In the genomic region with DNA sequence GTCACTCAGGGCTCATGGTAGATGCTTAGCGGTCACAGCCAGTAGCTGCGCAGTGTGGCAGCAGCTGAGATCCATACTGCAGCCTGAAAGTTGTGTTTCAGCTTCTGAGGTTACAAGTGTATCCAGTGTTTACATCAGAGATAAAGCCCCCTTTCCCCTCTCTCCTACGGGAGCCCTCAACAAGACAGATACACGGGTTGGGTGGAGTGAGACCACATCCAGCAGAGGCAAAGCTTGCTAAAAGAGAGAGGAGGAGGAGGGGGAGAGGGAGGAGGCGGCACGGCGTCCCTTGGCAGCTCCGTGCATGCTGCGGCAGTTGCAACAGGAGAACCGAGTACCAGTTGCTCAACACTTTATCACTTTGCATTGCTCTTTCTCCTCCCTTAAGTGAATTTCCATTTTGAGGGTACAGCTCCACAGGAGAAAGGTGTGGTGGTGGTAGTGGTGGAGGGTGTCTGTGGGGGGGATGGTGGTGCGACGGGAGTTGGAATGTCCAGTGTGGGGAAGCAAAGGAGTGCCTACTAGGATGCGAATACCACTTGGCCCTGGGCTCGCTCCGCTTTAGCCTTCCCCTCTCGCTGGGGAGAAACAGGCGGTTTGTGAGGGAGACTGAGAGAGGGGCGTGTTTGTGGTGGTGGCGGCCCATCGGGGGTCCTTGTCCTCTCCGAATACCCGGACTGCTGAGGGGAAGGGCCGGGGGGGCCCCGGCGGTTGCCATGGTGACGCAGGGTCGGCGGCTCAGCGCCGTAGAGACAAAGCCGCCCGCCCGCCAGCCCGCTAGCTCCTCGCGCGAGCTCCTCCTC, we compare ENCODE assay signal across 8 cellular contexts. TPM values are rescaled to one million over a fixed set of nuclear protein-coding genes. Genes with fewer than 3 reads are reported as not detected.
DNase-seq lines count a peak whose midpoint lies in the region; ATAC-seq and TF ChIP-seq lines count a peak whose summit lies in the region.

No MANE protein-coding gene starts in this region.

- no peaks in the 10 kb centered on the region for H3K36me3 ChIP-seq in osteoblast (ENCODE audit: insufficient read depth, low read length)

- peak overlapping the region; percentile 77 for H3K4me3 Mint-ChIP-seq in activated T-cell treated with anti-CD3 and anti-CD28 coated beads, Interleukin-2, amount 50 U/mL, for 4 hours

- no peaks in the 10 kb centered on the region for H3K9me3 Mint-ChIP-seq in activated T-cell treated with anti-CD3 and anti-CD28 coated beads, Interleukin-2, amount 50 U/mL, for 4 hours

- H2AFZ ChIP-seq in osteoblast (ENCODE audit: low read length): peak overlapping the region; percentile 94

- no peaks in the 10 kb centered on the region for H4K20me1 ChIP-seq in osteoblast (ENCODE audit: insufficient read depth, low read length)

- H3K9me3 ChIP-seq in osteoblast (ENCODE audit: low read depth, low read length): no peaks in the 10 kb centered on the region

- H3K27me3 ChIP-seq in osteoblast (ENCODE audit: insufficient read depth, low read length): peaks cover 30% of the 10 kb centered on the region

- H3K4me1 ChIP-seq in osteoblast (ENCODE audit: insufficient read depth, low read length): peaks cover 14% of the 10 kb centered on the region

- peaks cover 61% of the 10 kb centered on the region for H3K27me3 Mint-ChIP-seq in activated T-cell treated with anti-CD3 and anti-CD28 coated beads, Interleukin-2, amount 50 U/mL, for 4 hours (ENCODE audit: low read depth)

- H3K79me2 ChIP-seq in osteoblast (ENCODE audit: insufficient read depth, low read length): no peaks in the 10 kb centered on the region

- peak; percentile 32 for DNase-seq in 8988T
- peak; percentile 21 for DNase-seq in GM04503 (ENCODE audit: low read depth)
- DNase-seq in NCI-H2227 (lab: John Stamatoyannopoulos, UW; ENCODE audit: unreplicated experiment): peak; percentile 92
- peak; percentile 29 for DNase-seq in activated T-cell treated with anti-CD3 and anti-CD28 coated beads, Interleukin-2, amount 50 U/mL, for 4 hours
- peak; percentile 53 for DNase-seq in fibroblast of villous mesenchyme (ENCODE audit: low read depth)
- no peak for DNase-seq in osteoblast (ENCODE audit: insufficient read length, low spot score, missing footprints)

- ATAC-seq in activated T-cell treated with anti-CD3 and anti-CD28 coated beads, Interleukin-2, amount 50 U/mL, for 4 hours: peak; percentile 93 to 96
- no peak for ATAC-seq in HG03196 (IDR thresholded peaks at IDR 0.05; ENCODE audit: unreplicated experiment)
- no peak for ATAC-seq in HG03135 (IDR thresholded peaks at IDR 0.05; ENCODE audit: unreplicated experiment)

- peak overlapping the region; percentile 28 for H3K27ac ChIP-seq in osteoblast (ENCODE audit: low read depth, low read length)

- TF ChIP-seq CTCF in fibroblast of villous mesenchyme (IDR thresholded peaks at IDR 0.05; ENCODE audit: insufficient read depth, low read depth, low read length): no peak
- TF ChIP-seq CTCF in osteoblast (IDR thresholded peaks at IDR 0.05; ENCODE audit: extremely low read depth, low read depth, low read length): no peak

- peaks cover 14% of the 10 kb centered on the region for H3K4me1 Mint-ChIP-seq in activated T-cell treated with anti-CD3 and anti-CD28 coated beads, Interleukin-2, amount 50 U/mL, for 4 hours (ENCODE audit: low read depth)

- H3K36me3 Mint-ChIP-seq in activated T-cell treated with anti-CD3 and anti-CD28 coated beads, Interleukin-2, amount 50 U/mL, for 4 hours (ENCODE audit: insufficient read depth): no peaks in the 10 kb centered on the region

- H3K4me3 ChIP-seq in fibroblast of villous mesenchyme (ENCODE audit: low read depth, low read length) (peak overlapping the region; percentile 60), osteoblast (ENCODE audit: insufficient read depth, low read length) (peak overlapping the region; percentile 79)

- H3K4me2 ChIP-seq in osteoblast (ENCODE audit: insufficient read depth, low read length): peak overlapping the region; percentile 99

RNA-seq across cellular contexts. Expression of gene RNF182, which starts 0.4 kb away (rescaled TPM):
- total RNA-seq in activated T-cell treated with anti-CD3 and anti-CD28 coated beads, Interleukin-2, amount 50 U/mL, for 4 hours: under 1 TPM in 1 of 3 donors, not detected in 2; 0.08 TPM
- total RNA-seq in fibroblast of villous mesenchyme (3.2 and 6.9 TPM in 2 replicates), osteoblast (3.3 and 4.4 TPM in 2 replicates)

Comparison
In these comparisons a context has a peak if more than half of its experiments do, and no peak if none do; other contexts are left out.
1. ATAC-seq: peak in activated T-cell treated with anti-CD3 and anti-CD28 coated beads, Interleukin-2, amount 50 U/mL, for 4 hours (2 of 2); none in HG03196 (single experiment) and HG03135 (single experiment).